Comparison of ENCODE assay signal across 36 cellular contexts in the genomic region with DNA sequence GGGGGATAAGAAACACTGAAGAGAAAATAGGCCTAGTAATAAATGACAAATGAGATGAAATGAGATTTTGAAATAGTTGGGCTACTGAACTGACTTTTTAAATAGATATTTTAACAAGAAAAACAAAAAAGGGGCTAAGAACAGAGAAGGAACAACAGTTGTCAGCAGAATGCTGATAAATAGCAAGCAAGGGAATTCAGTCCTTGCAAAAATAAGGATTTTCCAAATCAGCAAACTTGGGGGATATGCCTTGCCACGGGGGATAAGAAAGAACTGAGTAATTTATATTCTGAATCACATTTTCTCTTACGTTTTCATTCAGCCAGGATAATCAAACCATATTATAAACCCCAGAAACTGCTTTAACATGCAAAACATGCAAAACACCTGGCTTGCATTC. TPM values are rescaled to one million over a fixed set of nuclear protein-coding genes. Genes with fewer than 3 reads are reported as not detected.
"Had no signal": no experiment of that assay in that cellular context is flagged by ENCODE, and none has a peak within 500 bp of the region (broad histone marks: within the 10 kb centered on the region; RNA-seq: fewer than 3 reads in every experiment).

No MANE protein-coding gene starts in this region.

- H3K27me3 Mint-ChIP-seq: progenitor cell of endocrine pancreas; stimulated activated memory B cell treated with anti-CD40 and anti-IgM and Interleukin-4, amounts not matched to agents 10 μg/mL and 1 μg/mL and 100 μg/mL, for 72 hours; stimulated activated naive CD8-positive, alpha-beta T cell treated with anti-CD3 and anti-CD28 coated beads, Interleukin-15, amount 100 ng/mL, for 72 hours; type B pancreatic cell had no signal

- H3K9ac ChIP-seq: neural progenitor cell, parathyroid adenoma had no signal

- H3K27ac ChIP-seq: neural progenitor cell, ovary, parathyroid adenoma, psoas muscle, right lobe of liver, skin epidermis, spleen, suprapubic skin, testis, tibial artery, transverse colon, upper lobe of right lung, uterus had no signal

- H3K4me3 ChIP-seq: neural progenitor cell, ovary, psoas muscle, right lobe of liver, skin epidermis, smooth muscle cell, spleen, suprapubic skin, testis, tibial artery, transverse colon, upper lobe of right lung, uterus had no signal

- ATAC-seq: natural killer cell; right lobe of liver; stimulated activated memory B cell treated with anti-CD40 and anti-IgM and Interleukin-4, amounts not matched to agents 10 μg/mL and 1 μg/mL and 100 μg/mL, for 72 hours; stimulated activated naive CD8-positive, alpha-beta T cell treated with anti-CD3 and anti-CD28 coated beads, Interleukin-15, amount 100 ng/mL, for 72 hours; stimulated activated naive CD8-positive, alpha-beta T cell treated with anti-CD3 and anti-CD28 coated beads, Interleukin-15, Interleukin-2, amounts not matched to agents 100 U/mL and 50 U/mL, for 24 hours; upper lobe of right lung had no signal

- H3K4me3 Mint-ChIP-seq: natural killer cell; nephron; neural progenitor cell; stimulated activated memory B cell treated with anti-CD40 and anti-IgM and Interleukin-4, amounts not matched to agents 10 μg/mL and 1 μg/mL and 100 μg/mL, for 72 hours; stimulated activated naive CD8-positive, alpha-beta T cell treated with anti-CD3 and anti-CD28 coated beads, Interleukin-15, amount 100 ng/mL, for 72 hours; type B pancreatic cell had no signal

- H3K36me3 Mint-ChIP-seq: natural killer cell, type B pancreatic cell had no signal

- DNase-seq: natural killer cell; occipital lobe; ovary; posterior cingulate gyrus; psoas muscle; right cardiac atrium; right lobe of liver; spleen; stimulated activated CD4-positive, alpha-beta T cell treated with anti-CD3 and anti-CD28 coated beads, Interleukin-12 subunit alpha, Interleukin-12 subunit beta, amount 100 ng/mL, for 4 hours; stimulated activated CD4-positive, alpha-beta T cell treated with anti-CD3 and anti-CD28 coated beads, Interleukin-1b, Interleukin-23, amount 100 ng/mL, for 48 hours; stimulated activated CD4-positive, alpha-beta T cell treated with anti-CD3 and anti-CD28 coated beads, Interleukin-4, amount 100 ng/mL, for 1 hour; stimulated activated CD4-positive, alpha-beta T cell treated with anti-CD3 and anti-CD28 coated beads, Interleukin-4, amount 100 ng/mL, for 4 hours; stimulated activated CD8-positive, alpha-beta memory T cell treated with anti-CD3 and anti-CD28 coated beads, Interleukin-4, amount 100 ng/mL, for 48 hours; stimulated activated naive CD4-positive, alpha-beta T cell; stimulated activated naive CD8-positive, alpha-beta T cell treated with anti-CD3 and anti-CD28 coated beads, Interleukin-15, amount 100 ng/mL, for 72 hours; stimulated activated naive CD8-positive, alpha-beta T cell treated with anti-CD3 and anti-CD28 coated beads, Interleukin-15, Interleukin-2, amounts not matched to agents 100 U/mL and 50 U/mL, for 24 hours; substantia nigra; testis; tibial artery; transverse colon; upper lobe of right lung; uterus had no signal

- H3K36me3 ChIP-seq: neural progenitor cell, ovary, right lobe of liver, spleen, suprapubic skin, tibial artery, transverse colon, upper lobe of right lung, uterus had no signal

- H3K9me3 ChIP-seq: ovary, right lobe of liver, testis, tibial artery, upper lobe of right lung, uterus had no signal

- H3K27ac Mint-ChIP-seq: natural killer cell; nephron; neural progenitor cell; progenitor cell of endocrine pancreas; stimulated activated memory B cell treated with anti-CD40 and anti-IgM and Interleukin-4, amounts not matched to agents 10 μg/mL and 1 μg/mL and 100 μg/mL, for 72 hours; stimulated activated naive CD8-positive, alpha-beta T cell treated with anti-CD3 and anti-CD28 coated beads, Interleukin-15, amount 100 ng/mL, for 72 hours; type B pancreatic cell had no signal

- H3K4me1 ChIP-seq: neural progenitor cell, parathyroid adenoma, psoas muscle, spleen, suprapubic skin, testis, tibial artery, transverse colon, upper lobe of right lung, uterus had no signal

- H3K4me1 Mint-ChIP-seq: natural killer cell; nephron; neural progenitor cell; stimulated activated memory B cell treated with anti-CD40 and anti-IgM and Interleukin-4, amounts not matched to agents 10 μg/mL and 1 μg/mL and 100 μg/mL, for 72 hours; stimulated activated naive CD8-positive, alpha-beta T cell treated with anti-CD3 and anti-CD28 coated beads, Interleukin-15, amount 100 ng/mL, for 72 hours had no signal

- H3K27me3 ChIP-seq: neural progenitor cell, ovary, right lobe of liver, spleen, suprapubic skin, testis, tibial artery, transverse colon, upper lobe of right lung, uterus had no signal

- H3K9me3 Mint-ChIP-seq: natural killer cell had no signal

RNA-seq across cellular contexts. Expression of gene CCDC196, which starts 12.9 kb away (rescaled TPM):
- total RNA-seq: natural killer cell, occipital lobe, osteoblast, ovary, progenitor cell of endocrine pancreas, psoas muscle, renal cortical epithelial cell, right cardiac atrium, smooth muscle cell, spleen, suprapubic skin, transverse colon, upper lobe of right lung, urinary bladder, uterus had no signal
- polyA plus RNA-seq: neural cell, ovary, psoas muscle, right cardiac atrium, smooth muscle cell, spleen, thymus, urinary bladder had no signal
